3 cellular contexts compared by ENCODE assay signal in the genomic region with DNA sequence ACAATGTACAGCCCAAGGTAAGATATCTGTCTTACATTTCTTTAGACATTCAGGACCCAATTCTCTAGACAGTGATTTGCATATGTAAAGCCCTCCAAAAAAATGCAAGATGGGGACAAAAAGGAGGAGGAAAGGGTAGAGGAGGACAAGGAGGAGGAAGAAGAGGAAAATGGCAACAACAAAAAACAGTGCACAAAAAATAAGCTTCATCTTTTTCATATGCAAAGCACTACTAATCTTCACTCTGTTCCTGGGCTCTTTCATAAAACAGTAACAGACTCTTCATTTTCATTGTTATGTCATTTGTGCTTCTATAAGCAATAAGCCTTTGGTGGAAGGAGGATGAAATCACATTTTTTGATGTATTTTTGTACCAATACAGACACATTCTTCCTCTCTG.
"Had no signal": no experiment of that assay in that cellular context is flagged by ENCODE, and none has a peak within 500 bp of the region (broad histone marks: within the 10 kb centered on the region; RNA-seq: fewer than 3 reads in every experiment).

No MANE protein-coding gene starts in this region.

- DNase-seq: GDM1, GF-D8 had no signal

- ATAC-seq: GM12878 had no signal

- H3K4me3 ChIP-seq: GM12878 had no signal
